ENCODE assay signal across 15 cellular contexts in the genomic region with DNA sequence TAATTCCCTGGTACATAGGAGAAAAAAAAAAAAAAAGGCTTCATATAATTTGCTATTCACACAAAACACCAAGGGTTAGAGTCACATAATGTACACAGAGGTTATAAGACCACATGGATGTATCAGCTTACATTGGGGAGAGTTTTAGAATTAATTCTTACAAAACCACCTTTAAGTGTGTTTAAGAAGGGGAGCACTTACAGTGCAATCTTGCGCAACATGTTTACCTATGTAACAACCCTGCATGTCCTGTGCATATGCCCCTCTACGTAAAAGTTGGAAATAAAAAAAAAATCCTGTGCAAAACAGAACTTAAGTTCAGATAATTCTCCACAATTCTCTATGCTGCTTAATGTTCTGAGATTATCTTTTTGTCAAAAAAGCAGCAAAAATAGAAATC.
"Had no signal": no experiment of that assay in that cellular context is flagged by ENCODE, and none has a peak within 500 bp of the region (broad histone marks: within the 10 kb centered on the region; RNA-seq: fewer than 3 reads in every experiment).

No MANE protein-coding gene starts in this region.

- H3K36me3 ChIP-seq: esophagus squamous epithelium, left ventricle myocardium inferior, lower lobe of right lung, ovary had no signal

- H3K4me2 ChIP-seq: smooth muscle cell had no signal

- FAIRE-seq: kidney, urothelium cell line had no signal

- H3K27ac ChIP-seq: esophagus squamous epithelium, left ventricle myocardium inferior, lower lobe of right lung, ovary had no signal

- DNase-seq: dermis blood vessel endothelial cell; esophagus squamous epithelium; foreskin fibroblast; kidney; left cardiac atrium; left ventricle myocardium inferior; lower lobe of right lung; natural killer cell; nucleus accumbens; ovary; right cardiac atrium; stimulated activated CD4-positive, alpha-beta T cell treated with anti-CD3 and anti-CD28 coated beads, Interleukin-2, amount 100 ng/mL, for 48 hours; stimulated activated naive CD4-positive, alpha-beta T cell treated with Interleukin-2 at 50 U/mL for 16 hours had no signal

- H3K4me3 ChIP-seq: esophagus squamous epithelium, left ventricle myocardium inferior, lower lobe of right lung, ovary, smooth muscle cell had no signal

- ATAC-seq: lower lobe of right lung, natural killer cell, right cardiac atrium had no signal

- H3K27me3 ChIP-seq: esophagus squamous epithelium, ovary had no signal

- H3K9me3 ChIP-seq: esophagus squamous epithelium, left ventricle myocardium inferior, lower lobe of right lung, ovary had no signal
